Comparison of ENCODE assay signal across 1 cellular context in the genomic region with DNA sequence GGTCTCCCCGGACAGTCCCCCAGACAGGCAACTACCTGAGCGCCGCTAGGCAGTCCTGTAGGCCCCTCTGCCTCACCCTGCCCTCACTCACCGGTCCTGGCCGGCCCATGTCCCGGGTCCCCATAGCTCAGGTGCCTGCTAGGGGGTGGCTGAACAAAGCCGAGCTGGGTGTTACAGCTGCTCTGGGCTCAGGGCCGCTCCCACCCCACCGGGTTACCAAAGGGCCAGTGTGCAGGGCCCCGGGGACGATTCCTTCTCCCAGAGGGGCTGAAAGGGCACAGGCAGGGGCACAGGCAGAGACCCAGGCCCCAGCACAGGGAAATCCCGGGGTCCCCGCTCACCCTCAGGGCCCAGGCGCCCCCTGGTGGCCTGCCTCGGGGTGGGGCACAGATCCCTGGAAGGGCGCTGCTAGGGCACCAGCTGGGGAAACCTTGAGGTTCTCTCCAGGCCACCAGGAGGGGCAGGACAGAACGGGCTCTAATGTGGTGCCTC.
TF ChIP-seq lines count a peak whose summit lies in the region.

No MANE protein-coding gene starts in this region.

TF ChIP-seq in IMR-90, 13 proteins besides CTCF, POLR2A, EP300 and RAD21:
- no peak for TF ChIP-seq CEBPB (IDR thresholded peaks at IDR 0.05; ENCODE audit: low read depth, low read length)
- no peak for TF ChIP-seq RCOR1 (IDR thresholded peaks at IDR 0.05; ENCODE audit: insufficient replicate concordance, low read length)
- TF ChIP-seq SMC3 (IDR thresholded peaks at IDR 0.05; ENCODE audit: low read depth, low read length) = peak; percentile 86
TF ChIP-seq in IMR-90: peak in this region for 1.
